In genomic region chr13:101178394-101178793, GRCh38 we compare ENCODE assay signal across 26 cellular contexts.
"Had no signal": no experiment of that assay in that cellular context is flagged by ENCODE, and none has a peak within 500 bp of the region (broad histone marks: within the 10 kb centered on the region; RNA-seq: fewer than 3 reads in every experiment).

No MANE protein-coding gene starts in this region.

- H3K36me3 ChIP-seq: colonic mucosa, gastrocnemius medialis, left lung, right atrium auricular region, suprapubic skin, transverse colon, vagina had no signal

- H3K27ac ChIP-seq: body of pancreas, colonic mucosa, gastrocnemius medialis, left lung, right atrium auricular region, suprapubic skin, transverse colon, vagina had no signal

- H3K27me3 ChIP-seq: body of pancreas, colonic mucosa, gastrocnemius medialis, left lung, right atrium auricular region, suprapubic skin, transverse colon, vagina had no signal

- DNase-seq: activated B cell treated with CpG ODN at 0.5 μM for 24 hours; activated CD4-positive, alpha-beta memory T cell treated with anti-CD3 and anti-CD28 coated beads, Interleukin-2, amount 10 ng/mL, durations not matched to agents 7 days and 5 days; activated CD4-positive, alpha-beta T cell treated with anti-CD3 and anti-CD28 coated beads for 48 hours; activated CD8-positive, alpha-beta memory T cell treated with anti-CD3 and anti-CD28 coated beads, Interleukin-2, amount 10 ng/mL, durations not matched to agents 7 days and 5 days; activated naive CD4-positive, alpha-beta T cell; activated naive CD8-positive, alpha-beta T cell treated with anti-CD3 and anti-CD28 coated beads, Interleukin-2, amount 10 ng/mL, durations not matched to agents 7 days and 5 days; colonic mucosa; endodermal cell; erythroblast; gastrocnemius medialis; kidney; left lung; small intestine; stimulated activated CD4-positive, alpha-beta T cell treated with anti-CD3 and anti-CD28 coated beads, Interleukin-15, amount 100 ng/mL, for 24 hours; stimulated activated CD4-positive, alpha-beta T cell treated with anti-CD3 and anti-CD28 coated beads, Interleukin-2, amount 100 ng/mL, for 48 hours; transverse colon had no signal

- FAIRE-seq: kidney, small intestine, TTC549 had no signal

- H3K27me3 Mint-ChIP-seq: activated B cell treated with CpG ODN at 0.5 μM for 24 hours; activated CD4-positive, alpha-beta memory T cell treated with anti-CD3 and anti-CD28 coated beads, Interleukin-2, amount 10 ng/mL, durations not matched to agents 7 days and 5 days; activated CD8-positive, alpha-beta memory T cell treated with anti-CD3 and anti-CD28 coated beads, Interleukin-2, amount 10 ng/mL, durations not matched to agents 7 days and 5 days; activated T-helper 17 cell treated with anti-CD3 and anti-CD28 coated beads, Interleukin-2, amount 50 U/mL, for 72 hours; progenitor cell of endocrine pancreas had no signal

- H3K4me3 ChIP-seq: body of pancreas, colonic mucosa, gastrocnemius medialis, left lung, right atrium auricular region, suprapubic skin, transverse colon, vagina had no signal

- H3K4me1 ChIP-seq: body of pancreas, colonic mucosa, gastrocnemius medialis, left lung, right atrium auricular region, suprapubic skin, transverse colon, vagina had no signal

- H3K27ac Mint-ChIP-seq: activated B cell treated with CpG ODN at 0.5 μM for 24 hours; activated CD4-positive, alpha-beta memory T cell treated with anti-CD3 and anti-CD28 coated beads, Interleukin-2, amount 10 ng/mL, durations not matched to agents 7 days and 5 days; activated CD8-positive, alpha-beta memory T cell treated with anti-CD3 and anti-CD28 coated beads, Interleukin-2, amount 10 ng/mL, durations not matched to agents 7 days and 5 days; activated naive CD8-positive, alpha-beta T cell treated with anti-CD3 and anti-CD28 coated beads, Interleukin-2, amount 10 ng/mL, durations not matched to agents 7 days and 5 days; activated T-helper 17 cell treated with anti-CD3 and anti-CD28 coated beads, Interleukin-2, amount 50 U/mL, for 72 hours; endodermal cell; progenitor cell of endocrine pancreas; stimulated activated naive CD8-positive, alpha-beta T cell treated with anti-CD3 and anti-CD28 coated beads, Interleukin-15, Interleukin-2, amounts not matched to agents 100 ng/mL and 50 ng/mL, for 24 hours; T-helper 2 cell treated with Interferon-gamma antibody and Interleukin-4, amounts not matched to agents 5 μg/mL and 100 μg/mL, for 36 hours had no signal

- H3K9me3 ChIP-seq: body of pancreas, colonic mucosa, gastrocnemius medialis, left lung, right atrium auricular region, suprapubic skin, transverse colon, vagina had no signal

- H3K4me1 Mint-ChIP-seq: activated B cell treated with CpG ODN at 0.5 μM for 24 hours; activated CD4-positive, alpha-beta memory T cell treated with anti-CD3 and anti-CD28 coated beads, Interleukin-2, amount 10 ng/mL, durations not matched to agents 7 days and 5 days; activated CD8-positive, alpha-beta memory T cell treated with anti-CD3 and anti-CD28 coated beads, Interleukin-2, amount 10 ng/mL, durations not matched to agents 7 days and 5 days; activated naive CD8-positive, alpha-beta T cell treated with anti-CD3 and anti-CD28 coated beads, Interleukin-2, amount 10 ng/mL, durations not matched to agents 7 days and 5 days; activated T-helper 17 cell treated with anti-CD3 and anti-CD28 coated beads, Interleukin-2, amount 50 U/mL, for 72 hours; endodermal cell; neural crest cell had no signal

- H3K4me3 Mint-ChIP-seq: activated B cell treated with CpG ODN at 0.5 μM for 24 hours; activated CD4-positive, alpha-beta memory T cell treated with anti-CD3 and anti-CD28 coated beads, Interleukin-2, amount 10 ng/mL, durations not matched to agents 7 days and 5 days; activated CD8-positive, alpha-beta memory T cell treated with anti-CD3 and anti-CD28 coated beads, Interleukin-2, amount 10 ng/mL, durations not matched to agents 7 days and 5 days; activated naive CD8-positive, alpha-beta T cell treated with anti-CD3 and anti-CD28 coated beads, Interleukin-2, amount 10 ng/mL, durations not matched to agents 7 days and 5 days; activated T-helper 17 cell treated with anti-CD3 and anti-CD28 coated beads, Interleukin-2, amount 50 U/mL, for 72 hours; endodermal cell; neural crest cell; stimulated activated naive CD8-positive, alpha-beta T cell treated with anti-CD3 and anti-CD28 coated beads, Interleukin-15, Interleukin-2, amounts not matched to agents 100 ng/mL and 50 ng/mL, for 24 hours; T-helper 2 cell treated with Interferon-gamma antibody and Interleukin-4, amounts not matched to agents 5 μg/mL and 100 μg/mL, for 36 hours had no signal

- H3K36me3 Mint-ChIP-seq: activated CD8-positive, alpha-beta memory T cell treated with anti-CD3 and anti-CD28 coated beads, Interleukin-2, amount 10 ng/mL, durations not matched to agents 7 days and 5 days; activated naive CD8-positive, alpha-beta T cell treated with anti-CD3 and anti-CD28 coated beads, Interleukin-2, amount 10 ng/mL, durations not matched to agents 7 days and 5 days had no signal

- H3K9me3 Mint-ChIP-seq: activated B cell treated with CpG ODN at 0.5 μM for 24 hours; activated CD4-positive, alpha-beta memory T cell treated with anti-CD3 and anti-CD28 coated beads, Interleukin-2, amount 10 ng/mL, durations not matched to agents 7 days and 5 days; activated naive CD8-positive, alpha-beta T cell treated with anti-CD3 and anti-CD28 coated beads, Interleukin-2, amount 10 ng/mL, durations not matched to agents 7 days and 5 days; activated T-helper 17 cell treated with anti-CD3 and anti-CD28 coated beads, Interleukin-2, amount 50 U/mL, for 72 hours; endodermal cell; neural crest cell; stimulated activated naive CD8-positive, alpha-beta T cell treated with anti-CD3 and anti-CD28 coated beads, Interleukin-15, Interleukin-2, amounts not matched to agents 100 ng/mL and 50 ng/mL, for 24 hours; T-helper 2 cell treated with Interferon-gamma antibody and Interleukin-4, amounts not matched to agents 5 μg/mL and 100 μg/mL, for 36 hours had no signal
